In genomic region chr4:87006531-87007344, GRCh38 we compare ENCODE assay signal across 8 cellular contexts.
DNase-seq lines count a peak whose midpoint lies in the region; ATAC-seq and TF ChIP-seq lines count a peak whose summit lies in the region.

No MANE protein-coding gene starts in this region.

- H3K4me1 Mint-ChIP-seq in CD4-positive, CD25-positive, alpha-beta regulatory T cell, result peaks cover 20 to 61% (median 46%) of the 10 kb centered on the region in 4 donors

- H3K4me1 ChIP-seq in CD4-positive, CD25-positive, alpha-beta regulatory T cell (ENCODE audit: control insufficient read depth, insufficient read depth, low read length, poor library complexity, severe bottlenecking), result peaks cover 45% of the 10 kb centered on the region
- H3K4me1 ChIP-seq in right lobe of liver, result peaks cover 0 to 39% (median 17%) of the 10 kb centered on the region in 4 donors

- WGBS in right lobe of liver (ENCODE audit: insufficient coverage, low coverage, low lambda C conversion rate, missing lambda C conversion rate), result 0% methylated on average over 11 of the region's 76 CpGs

- peak overlapping the region; percentile 95 for H3K27ac ChIP-seq in CD4-positive, CD25-positive, alpha-beta regulatory T cell (ENCODE audit: insufficient read depth, low read length, poor library complexity, severe bottlenecking)
- H3K27ac ChIP-seq in right lobe of liver, result peak overlapping the region; percentile 95 to 98 (median 97)

- H3K4me3 Mint-ChIP-seq in CD4-positive, CD25-positive, alpha-beta regulatory T cell, result peak overlapping the region; percentile 91 to 100 (median 92)

- no peaks in the 10 kb centered on the region for H3K9me3 ChIP-seq in CD4-positive, CD25-positive, alpha-beta regulatory T cell (ENCODE audit: control insufficient read depth in 2 of 2, low read length in 2 of 2)
- no peaks in the 10 kb centered on the region for H3K9me3 ChIP-seq in right lobe of liver

- peak overlapping the region; percentile 98 to 99 (median 98) for H3K27ac Mint-ChIP-seq in CD4-positive, CD25-positive, alpha-beta regulatory T cell

- peak; percentile 97 for TF ChIP-seq POLR2A in right lobe of liver (IDR thresholded peaks at IDR 0.05)

- peak in 3 of 4 donors; percentile 5 to 40 (median 21) for TF ChIP-seq CTCF in right lobe of liver (IDR thresholded peaks at IDR 0.05)

- no peaks in the 10 kb centered on the region for H3K27me3 Mint-ChIP-seq in CD4-positive, CD25-positive, alpha-beta regulatory T cell

- peak overlapping the region; percentile 98 for H3K4me3 ChIP-seq in CD4-positive, CD25-positive, alpha-beta regulatory T cell (ENCODE audit: low read depth, low read length)
- H3K4me3 ChIP-seq in right lobe of liver, result peak overlapping the region; percentile 59 to 72 (median 63)

- peaks cover 0 to 2% (median 0%) of the 10 kb centered on the region in 7 donors for H3K9me3 Mint-ChIP-seq in CD4-positive, CD25-positive, alpha-beta regulatory T cell

- no peaks in the 10 kb centered on the region for H3K36me3 Mint-ChIP-seq in CD4-positive, CD25-positive, alpha-beta regulatory T cell

- H3K36me3 ChIP-seq in CD4-positive, CD25-positive, alpha-beta regulatory T cell (ENCODE audit: control insufficient read depth, insufficient read depth, low read length), result no peaks in the 10 kb centered on the region
- no peaks in the 10 kb centered on the region for H3K36me3 ChIP-seq in right lobe of liver

- peak; percentile 84 to 96 (median 88) for DNase-seq in CD4-positive, CD25-positive, alpha-beta regulatory T cell
- DNase-seq in NCI-H69 (lab: John Stamatoyannopoulos, UW) (peak; percentile 94), dermis blood vessel endothelial cell (peak; percentile 95), right lobe of liver (peak; percentile 94 to 96 (median 96))
- DNase-seq in activated CD4-positive, alpha-beta T cell treated with anti-CD3 and anti-CD28 coated beads, Interleukin-2, amount 50 U/mL, for 24 hours (ENCODE audit: low read depth in 1 of 2, low spot score in 1 of 2), result peak; percentile 77 to 79
- DNase-seq in stimulated activated CD4-positive, alpha-beta T cell treated with anti-CD3 and anti-CD28 coated beads, Interleukin-4, amount 100 ng/mL, for 24 hours, result peak; percentile 86

- ATAC-seq in CD4-positive, CD25-positive, alpha-beta regulatory T cell (ENCODE audit: low read depth in 2 of 2), result peak; percentile 79 to 81
- ATAC-seq in GM19372 (IDR thresholded peaks at IDR 0.05; ENCODE audit: low read depth, unreplicated experiment) (peak; percentile 64), HG03521 (IDR thresholded peaks at IDR 0.05; ENCODE audit: unreplicated experiment) (peak; percentile 68), right lobe of liver (peak; percentile 86 to 94 (median 90))

- no peaks in the 10 kb centered on the region for H3K27me3 ChIP-seq in CD4-positive, CD25-positive, alpha-beta regulatory T cell (ENCODE audit: control insufficient read depth, insufficient read depth, low read length)
- H3K27me3 ChIP-seq in right lobe of liver, result no peaks in the 10 kb centered on the region

- intact Hi-C loops in right lobe of liver (cut with DNase I), result no loop called here

Comparison
In these comparisons a context has a peak if more than half of its experiments do, and no peak if none do; other contexts are left out.
1. Peak in every context shown above with its lines: DNase-seq, ATAC-seq, H3K4me3 ChIP-seq and H3K27ac ChIP-seq.